Comparison of ENCODE assay signal across 8 cellular contexts in genomic region chr16:4936181-4936990, GRCh38. TPM values are rescaled to one million over a fixed set of nuclear protein-coding genes. Genes with fewer than 3 reads are reported as not detected.
DNase-seq lines count a peak whose midpoint lies in the region; ATAC-seq, FAIRE-seq and TF ChIP-seq lines count a peak whose summit lies in the region.

No MANE protein-coding gene starts in this region.

- peaks cover 0 to 29% (median 13%) of the 10 kb centered on the region in 12 donors for H3K4me1 ChIP-seq in heart left ventricle

- POLR2A ChIA-PET in activated B cell treated with CpG ODN at 0.5 μM for 24 hours (lab: Charles Lee) = no interaction called here

- peak overlapping the region; percentile 74 for H3K4me3 Mint-ChIP-seq in activated B cell treated with CpG ODN at 0.5 μM for 24 hours

- no peak for FAIRE-seq in GM12891 (lab: Jason Lieb, UNC)

- CTCF ChIA-PET in activated B cell treated with CpG ODN at 0.5 μM for 24 hours (lab: Charles Lee) = no interaction called here

- no peak for TF ChIP-seq POLR2A in GM12891 (IDR thresholded peaks at IDR 0.05; ENCODE audit: low read depth, low read length)
- no peak for TF ChIP-seq POLR2A in heart left ventricle (IDR thresholded peaks at IDR 0.05)

- H3K4me3 ChIP-seq in heart left ventricle = peak overlapping the region; percentile 38 to 63 (median 52)

- peaks cover 0 to 40% (median 5%) of the 10 kb centered on the region in 9 donors for H3K27me3 ChIP-seq in heart left ventricle

- no peak overlapping the region for H3K27ac Mint-ChIP-seq in activated B cell treated with CpG ODN at 0.5 μM for 24 hours

- peaks cover 31% of the 10 kb centered on the region for H3K27me3 Mint-ChIP-seq in activated B cell treated with CpG ODN at 0.5 μM for 24 hours

- WGBS in heart left ventricle, 4 donors = 0 to 5% (median 4%) methylated on average over 28 to 64 of the region's 64 CpGs

- ATAC-seq in activated B cell treated with CpG ODN at 0.5 μM for 24 hours (ENCODE audit: low read depth) (no peak), heart left ventricle (peak in 3 of 4 donors; percentile 6 to 28 (median 22)), sciatic nerve (peak; percentile 49), GM21737 (IDR thresholded peaks at IDR 0.05; ENCODE audit: unreplicated experiment) (no peak), HG02571 (IDR thresholded peaks at IDR 0.05; ENCODE audit: unreplicated experiment) (no peak)

- no peaks in the 10 kb centered on the region for H3K36me3 ChIP-seq in heart left ventricle

- peak overlapping the region in 4 of 12 donors; percentile 24 to 61 (median 36) for H3K27ac ChIP-seq in heart left ventricle

- H3K36me3 Mint-ChIP-seq in activated B cell treated with CpG ODN at 0.5 μM for 24 hours (ENCODE audit: low read depth) = no peaks in the 10 kb centered on the region

- H3K4me1 Mint-ChIP-seq in activated B cell treated with CpG ODN at 0.5 μM for 24 hours = peaks cover 10% of the 10 kb centered on the region

- H3K9me3 ChIP-seq in heart left ventricle = no peaks in the 10 kb centered on the region

- TF ChIP-seq CTCF in activated B cell treated with CpG ODN at 0.5 μM for 24 hours (IDR thresholded peaks at IDR 0.05) = no peak
- peak in 4 of 12 donors; percentile 12 to 19 (median 18) for TF ChIP-seq CTCF in heart left ventricle (IDR thresholded peaks at IDR 0.05)

- DNase-seq in 8988T (peak; percentile 58), GM12891 (ENCODE audit: insufficient read length, low spot score) (peak; percentile 47), activated B cell treated with CpG ODN at 0.5 μM for 24 hours (no peak), heart left ventricle (peak in 1 of 5 donors; percentile 48), sciatic nerve (ENCODE audit: low spot score) (no peak), HCEC 1CT (no peak)

- intact Hi-C loops in activated B cell treated with CpG ODN at 0.5 μM for 24 hours (cut with micrococcal nuclease) = no loop called here
- intact Hi-C loops in heart left ventricle (cut with DNase I) = loop anchor here in 3 of 10 donors (5.0 kb wide), 3 partner anchors 44 to 84 kb away; no protein-coding TSS in a partner anchor
- intact Hi-C loops in sciatic nerve (cut with DNase I) = no loop called here

- H3K9me3 Mint-ChIP-seq in activated B cell treated with CpG ODN at 0.5 μM for 24 hours = no peaks in the 10 kb centered on the region

TF ChIP-seq in GM12891, 5 proteins besides CTCF, POLR2A, EP300 and RAD21:
- TF ChIP-seq POLR2AphosphoS5 (IDR thresholded peaks at IDR 0.05; ENCODE audit: low read depth, low read length) (no peak), PAX5 (IDR thresholded peaks at IDR 0.05; ENCODE audit: insufficient read depth, low read length, severe bottlenecking) (no peak), SPI1 (IDR thresholded peaks at IDR 0.05; ENCODE audit: low read depth, low read length) (no peak), TAF1 (IDR thresholded peaks at IDR 0.05; ENCODE audit: low read depth, low read length) (no peak), POU2F2 (IDR thresholded peaks at IDR 0.05; ENCODE audit: low read depth, low read length) (no peak)
TF ChIP-seq in GM12891: peak in this region for 0.

RNA-seq across cellular contexts. Expression of gene PPL, which starts 0.6 kb away (rescaled TPM):
- polyA plus RNA-seq in GM12891 (2012; ENCODE audit: low read depth, missing spikeins) = 0.15 TPM
- total RNA-seq in activated B cell treated with CpG ODN at 0.5 μM for 24 hours (0.04 TPM in 1 of 2 replicates, not detected in the other), heart left ventricle (10 to 100 TPM in 3 of 9 donors, 1 to 10 TPM in 6; 6.4 to 23.8 (median 8.3) TPM), sciatic nerve (85.1 TPM)
- polyA plus RNA-seq in heart left ventricle = 1 to 10 TPM; 4.3 to 5.1 TPM

RNA-seq across cellular contexts. Expression of gene SEC14L5, which starts 21.7 kb away (rescaled TPM):
- polyA plus RNA-seq in GM12891 (2012; ENCODE audit: low read depth, missing spikeins) = 0.15 TPM
- total RNA-seq in activated B cell treated with CpG ODN at 0.5 μM for 24 hours (not detected in 2 replicates), heart left ventricle (10 to 100 TPM in 5 of 9 donors, 1 to 10 TPM in 4; 1.6 to 25.4 (median 11.6) TPM), sciatic nerve (43.1 TPM)
- polyA plus RNA-seq in heart left ventricle = 1 to 10 TPM in 1 of 2 donors, under 1 TPM in 1; 0.11 to 5.0 TPM

Comparison
In these comparisons a context has a peak if more than half of its experiments do, and no peak if none do; other contexts are left out.
1. DNase-seq: peak in 8988T (single experiment) and GM12891 (single experiment); none in activated B cell treated with CpG ODN at 0.5 μM for 24 hours (single experiment), sciatic nerve (single experiment) and HCEC 1CT (single experiment).
2. ATAC-seq: peak in heart left ventricle (3 of 4) and sciatic nerve (single experiment); none in activated B cell treated with CpG ODN at 0.5 μM for 24 hours (single experiment), GM21737 (single experiment) and HG02571 (single experiment).